15 cellular contexts compared by ENCODE assay signal in the genomic region with DNA sequence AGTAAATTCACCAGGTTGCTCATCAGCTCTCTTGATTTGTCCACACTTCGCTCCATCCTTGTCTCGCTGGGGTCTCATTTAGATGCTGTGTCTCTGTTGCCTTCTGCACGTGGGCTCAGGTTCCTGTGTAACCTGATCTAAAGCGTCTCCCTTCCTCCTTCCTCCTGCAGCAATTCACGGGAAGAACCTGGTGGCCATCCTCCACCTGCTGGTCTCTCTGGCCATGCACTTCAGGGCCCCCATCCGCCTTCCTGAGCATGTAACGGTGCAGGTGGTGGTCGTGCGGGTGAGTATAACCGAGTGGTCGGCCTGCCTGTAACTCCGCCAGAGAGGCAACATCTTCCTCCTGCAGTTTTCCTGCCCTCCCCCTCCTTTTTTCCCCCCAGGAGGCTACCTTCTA. TPM values are rescaled to one million over a fixed set of nuclear protein-coding genes. Genes with fewer than 3 reads are reported as not detected.
"Had no signal": no experiment of that assay in that cellular context is flagged by ENCODE, and none has a peak within 500 bp of the region (broad histone marks: within the 10 kb centered on the region; RNA-seq: fewer than 3 reads in every experiment).

No MANE protein-coding gene starts in this region.

- ATAC-seq: activated T-helper 17 cell treated with anti-CD3 and anti-CD28 coated beads, Interleukin-2, amount 50 U/mL, for 72 hours had no signal

- FAIRE-seq: small intestine had no signal

- H3K27me3 Mint-ChIP-seq: activated B cell treated with CpG ODN at 0.5 μM for 24 hours; activated CD4-positive, alpha-beta T cell treated with anti-CD3 and anti-CD28 coated beads, Interleukin-2, amount 10 ng/mL, durations not matched to agents 7 days and 5 days; activated T-helper 17 cell treated with anti-CD3 and anti-CD28 coated beads, Interleukin-2, amount 50 U/mL, for 72 hours had no signal

- H3K4me1 ChIP-seq: uterus had no signal

- DNase-seq: activated B cell treated with CpG ODN at 0.5 μM for 24 hours; activated CD4-positive, alpha-beta T cell treated with anti-CD3 and anti-CD28 coated beads, Interleukin-2, amount 10 ng/mL, durations not matched to agents 7 days and 5 days; activated CD8-positive, alpha-beta memory T cell treated with anti-CD3 and anti-CD28 coated beads for 24 hours; activated naive CD4-positive, alpha-beta T cell treated with anti-CD3 and anti-CD28 coated beads for 36 hours; esophagus squamous epithelium; islet precursor cell; left ventricle myocardium inferior; mesenchymal stem cell; small intestine; thyroid gland; uterus had no signal

- H3K4me3 ChIP-seq: cardiac muscle cell, esophagus squamous epithelium, left ventricle myocardium inferior, thyroid gland, uterus had no signal

- H3K4me1 Mint-ChIP-seq: activated T-helper 17 cell treated with anti-CD3 and anti-CD28 coated beads, Interleukin-2, amount 50 U/mL, for 72 hours had no signal

- H3K27me3 ChIP-seq: cardiac muscle cell, esophagus squamous epithelium, thyroid gland, uterus had no signal

- H3K36me3 ChIP-seq: cardiac muscle cell, thyroid gland, uterus had no signal

- H3K27ac Mint-ChIP-seq: activated B cell treated with CpG ODN at 0.5 μM for 24 hours; activated CD4-positive, alpha-beta T cell treated with anti-CD3 and anti-CD28 coated beads, Interleukin-2, amount 10 ng/mL, durations not matched to agents 7 days and 5 days; activated naive CD4-positive, alpha-beta T cell treated with anti-CD3 and anti-CD28 coated beads for 36 hours; activated T-helper 17 cell treated with anti-CD3 and anti-CD28 coated beads, Interleukin-2, amount 50 U/mL, for 72 hours; nephron had no signal

- H3K4me3 Mint-ChIP-seq: activated B cell treated with CpG ODN at 0.5 μM for 24 hours; activated CD4-positive, alpha-beta T cell treated with anti-CD3 and anti-CD28 coated beads, Interleukin-2, amount 10 ng/mL, durations not matched to agents 7 days and 5 days; activated naive CD4-positive, alpha-beta T cell treated with anti-CD3 and anti-CD28 coated beads for 36 hours; activated T-helper 17 cell treated with anti-CD3 and anti-CD28 coated beads, Interleukin-2, amount 50 U/mL, for 72 hours; nephron had no signal

- H3K9me3 ChIP-seq: thyroid gland had no signal

- H3K27ac ChIP-seq: cardiac muscle cell, esophagus squamous epithelium, left ventricle myocardium inferior, uterus had no signal

RNA-seq across cellular contexts. Expression of gene PARVG, which starts 48.0 kb away (rescaled TPM):
- total RNA-seq: osteocyte had no signal
- polyA plus RNA-seq: cardiac muscle cell had no signal
